Comparison of ENCODE assay signal across 18 cellular contexts in genomic region chr3:50028336-50028735, GRCh38.
A peak's percentile ranks its signal among the peaks of the same experiment; 100 is the strongest.
DNase-seq lines count a peak whose midpoint lies in the region; ATAC-seq and TF ChIP-seq lines count a peak whose summit lies in the region.
"Had no signal": no experiment of that assay in that cellular context is flagged by ENCODE, and none has a peak within 500 bp of the region (broad histone marks: within the 10 kb centered on the region; RNA-seq: fewer than 3 reads in every experiment).

No MANE protein-coding gene starts in this region.

- no peak overlapping the region for H2BK5ac ChIP-seq in mesenchymal stem cell (ENCODE audit: low read depth, low read length, poor library complexity, severe bottlenecking)

- ATAC-seq in HG03139 (IDR thresholded peaks at IDR 0.05; ENCODE audit: unreplicated experiment), result no peak
- ATAC-seq: activated naive CD4-positive, alpha-beta T cell treated with anti-CD3 and anti-CD28 coated beads, Interleukin-2, amount 50 U/mL, for 72 hours; right lobe of liver had no signal

- H3K4me3 ChIP-seq in mesenchymal stem cell (ENCODE audit: insufficient read depth in 1 of 2, low read depth in 1 of 2, low read length in 2 of 2), result no peak overlapping the region
- no peak overlapping the region for H3K4me3 ChIP-seq in esophagus squamous epithelium
- H3K4me3 ChIP-seq: neural progenitor cell, right lobe of liver had no signal

- WGBS in mesenchymal stem cell, result 93% methylated on average over 2 of the region's 2 CpGs
- 53 to 54% methylated on average over 2 of the region's 2 CpGs for WGBS in esophagus squamous epithelium, 2 donors

- H3K27me3 ChIP-seq in mesenchymal stem cell (ENCODE audit: control insufficient read depth in 1 of 2, insufficient read depth in 1 of 2, low read length in 2 of 2), result no peaks in the 10 kb centered on the region
- H3K27me3 ChIP-seq in esophagus squamous epithelium, result no peaks in the 10 kb centered on the region
- H3K27me3 ChIP-seq: neural progenitor cell, right lobe of liver had no signal

- H3K14ac ChIP-seq in mesenchymal stem cell (ENCODE audit: low read length in 2 of 2), result no peak overlapping the region

- no peak overlapping the region for H2BK12ac ChIP-seq in mesenchymal stem cell (ENCODE audit: low read length in 2 of 2)

- H2AFZ ChIP-seq in mesenchymal stem cell (ENCODE audit: low read depth, low read length), result no peak overlapping the region
- H2AFZ ChIP-seq: neural progenitor cell had no signal

- H3K79me1 ChIP-seq in mesenchymal stem cell (replicated peaks; ENCODE audit: low read length, poor library complexity, severe bottlenecking), result peaks cover 22% of the 10 kb centered on the region

- H3K4me3 Mint-ChIP-seq in mesothelial cell of epicardium, result no peak overlapping the region
- H3K4me3 Mint-ChIP-seq: activated T-cell treated with anti-CD3 and anti-CD28 coated beads, Interleukin-2, amount 50 U/mL, for 24 hours; neural progenitor cell had no signal

- H3K9me3 Mint-ChIP-seq in mesothelial cell of epicardium, result peaks cover 17% of the 10 kb centered on the region
- H3K9me3 Mint-ChIP-seq: activated T-cell treated with anti-CD3 and anti-CD28 coated beads, Interleukin-2, amount 50 U/mL, for 24 hours; neural progenitor cell had no signal

- TF ChIP-seq POLR2A in esophagus squamous epithelium (IDR thresholded peaks at IDR 0.05), result no peak

- no peak overlapping the region for H3K9ac ChIP-seq in mesenchymal stem cell (ENCODE audit: low read length)
- H3K9ac ChIP-seq: neural progenitor cell, SK-N-SH had no signal

- H3K4me1 Mint-ChIP-seq in mesothelial cell of epicardium, result no peaks in the 10 kb centered on the region
- H3K4me1 Mint-ChIP-seq: neural progenitor cell had no signal

- H3K36me3 Mint-ChIP-seq in mesothelial cell of epicardium, result peaks cover 32% of the 10 kb centered on the region

- intact Hi-C loops in esophagus squamous epithelium (cut with DNase I), result no loop called here

- no peak overlapping the region for H2BK120ac ChIP-seq in mesenchymal stem cell (ENCODE audit: low read depth, low read length)

- H4K8ac ChIP-seq in mesenchymal stem cell (ENCODE audit: low read length), result no peak overlapping the region

- no peak overlapping the region for H3K18ac ChIP-seq in mesenchymal stem cell (ENCODE audit: low read depth in 1 of 2, low read length in 2 of 2)

- TF ChIP-seq CTCF in esophagus squamous epithelium (IDR thresholded peaks at IDR 0.05), result no peak
- TF ChIP-seq CTCF in mesothelial cell of epicardium (IDR thresholded peaks at IDR 0.05; ENCODE audit: unreplicated experiment), result no peak

- no peak overlapping the region for H2BK15ac ChIP-seq in mesenchymal stem cell (ENCODE audit: low read depth, poor library complexity, severe bottlenecking)

- H3K23ac ChIP-seq in mesenchymal stem cell (ENCODE audit: low read length in 2 of 2), result no peak overlapping the region

- no peak overlapping the region for H3K27ac Mint-ChIP-seq in mesothelial cell of epicardium
- H3K27ac Mint-ChIP-seq: activated T-cell treated with anti-CD3 and anti-CD28 coated beads, Interleukin-2, amount 50 U/mL, for 24 hours; neural progenitor cell had no signal

- H3K4me2 ChIP-seq in mesenchymal stem cell (ENCODE audit: low read length, poor library complexity, severe bottlenecking), result no peak overlapping the region
- H3K4me2 ChIP-seq: neural progenitor cell, SK-N-SH had no signal

- peak overlapping the region; percentile 85 for H3K27ac ChIP-seq in mesenchymal stem cell (ENCODE audit: low read length, poor library complexity, severe bottlenecking)
- H3K27ac ChIP-seq in esophagus squamous epithelium, result no peak overlapping the region
- H3K27ac ChIP-seq: neural progenitor cell, right lobe of liver had no signal

- H3K36me3 ChIP-seq in mesenchymal stem cell (ENCODE audit: control insufficient read depth in 1 of 2, insufficient read depth in 2 of 2, low read depth in 1 of 2, low read length in 2 of 2) (peaks cover 9 to 18% of the 10 kb centered on the region in 2 experiments), esophagus squamous epithelium (peaks cover 0 to 28% (median 0%) of the 10 kb centered on the region in 3 donors)

- H3K4ac ChIP-seq in mesenchymal stem cell (ENCODE audit: low read depth in 1 of 2, low read length in 2 of 2), result no peak overlapping the region

- H3K9me3 ChIP-seq in mesenchymal stem cell (ENCODE audit: control insufficient read depth, low read length), result no peaks in the 10 kb centered on the region
- H3K9me3 ChIP-seq in esophagus squamous epithelium, result no peaks in the 10 kb centered on the region
- H3K9me3 ChIP-seq: right lobe of liver, SK-N-SH had no signal

- H3K4me1 ChIP-seq in mesenchymal stem cell (ENCODE audit: control insufficient read depth, insufficient read depth, low read depth, low read length) (no peaks in the 10 kb centered on the region), esophagus squamous epithelium (no peaks in the 10 kb centered on the region)
- H3K4me1 ChIP-seq: neural progenitor cell, right lobe of liver had no signal

- no peak overlapping the region for H2AK5ac ChIP-seq in mesenchymal stem cell (ENCODE audit: low read length, severe bottlenecking)

- H4K91ac ChIP-seq in mesenchymal stem cell (ENCODE audit: low read length), result no peak overlapping the region

- no peaks in the 10 kb centered on the region for H3K27me3 Mint-ChIP-seq in mesothelial cell of epicardium (ENCODE audit: low read depth)
- H3K27me3 Mint-ChIP-seq: activated T-cell treated with anti-CD3 and anti-CD28 coated beads, Interleukin-2, amount 50 U/mL, for 24 hours had no signal

- peak; percentile 65 for DNase-seq in AG20443 (ENCODE audit: low spot score)
- peak; percentile 38 for DNase-seq in NCI-H226
- peak; percentile 29 for DNase-seq in dermis blood vessel endothelial cell
- no peak for DNase-seq in mesenchymal stem cell
- no peak for DNase-seq in esophagus squamous epithelium (lab: John Stamatoyannopoulos, UW)
- no peak for DNase-seq in mesothelial cell of epicardium (ENCODE audit: low spot score in 2 of 2, unreplicated experiment in 2 of 2)
- no peak for DNase-seq in pons (ENCODE audit: low spot score)
- DNase-seq: activated CD4-positive, alpha-beta T cell treated with anti-CD3 and anti-CD28 coated beads, Interleukin-2, amount 50 U/mL, for 4 hours; activated T-cell treated with anti-CD3 and anti-CD28 coated beads, Interleukin-2, amount 50 U/mL, for 24 hours; caudate nucleus; NCI-H2081; NCI-H748 treated with DMSO at 0.1 percent for 48 hours; right lobe of liver; SK-N-SH; stimulated activated CD4-positive, alpha-beta T cell treated with anti-CD3 and anti-CD28 coated beads, Interleukin-2, amount 100 ng/mL, for 24 hours had no signal

Comparison
In these comparisons a context has a peak if more than half of its experiments do, and no peak if none do; other contexts are left out.
1. DNase-seq: peak in AG20443 (single experiment), NCI-H226 (single experiment) and dermis blood vessel endothelial cell (single experiment); none in mesenchymal stem cell (single experiment), esophagus squamous epithelium (single experiment), mesothelial cell of epicardium (0 of 2) and pons (single experiment).